2 cellular contexts compared by ENCODE assay signal in the genomic region with DNA sequence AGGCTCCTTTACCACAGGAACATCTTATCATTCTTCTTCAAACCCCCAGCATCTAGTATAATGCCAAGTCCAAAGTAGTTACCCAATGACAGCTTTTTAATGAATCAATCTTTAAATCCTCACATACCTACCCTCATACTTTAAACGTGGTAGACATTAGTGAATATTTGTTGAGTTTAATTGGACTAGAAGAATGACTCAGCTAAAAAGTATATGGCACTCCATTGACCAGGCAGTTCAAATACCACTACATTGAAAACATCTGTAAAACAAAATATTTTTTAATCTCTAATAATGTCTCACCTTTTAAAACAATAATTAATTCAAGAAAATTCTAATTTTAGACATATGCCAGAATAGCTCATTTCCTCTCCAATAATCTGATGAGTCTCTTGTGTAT.
A peak's percentile ranks its signal among the peaks of the same experiment; 100 is the strongest.
TF ChIP-seq lines count a peak whose summit lies in the region.

No MANE protein-coding gene starts in this region.

TF ChIP-seq in IMR-90, 13 proteins besides CTCF, POLR2A, EP300 and RAD21 (continued from another document):
- no peak for TF ChIP-seq MXI1 (IDR thresholded peaks at IDR 0.05; ENCODE audit: borderline replicate concordance, low read depth, low read length)
- TF ChIP-seq MAFK (IDR thresholded peaks at IDR 0.05; ENCODE audit: low read depth, low read length) = peak; percentile 44

TF ChIP-seq in K562, 482 proteins besides CTCF, POLR2A, EP300 and RAD21 (continued from another document):
- TF ChIP-seq NFYB (IDR thresholded peaks at IDR 0.05; ENCODE audit: extremely low read depth, insufficient read length) (no peak), MLX (CRISPR knock-in tag; conservative IDR thresholded peaks at IDR 0.05) (no peak), ZNF23 (CRISPR knock-in tag; IDR thresholded peaks at IDR 0.05) (no peak), ZNF785 (CRISPR knock-in tag; IDR thresholded peaks at IDR 0.05) (no peak), GABPA (tag; conservative IDR thresholded peaks at IDR 0.05; ENCODE audit: low read depth) (no peak), NONO (IDR thresholded peaks at IDR 0.05; ENCODE audit: low read depth in 2 of 2, low read length in 1 of 2) (no peak), ZBED1 (IDR thresholded peaks at IDR 0.05) (no peak), NFE2 (IDR thresholded peaks at IDR 0.05; ENCODE audit: low read depth) (peak; percentile 77), MAFG (tag; conservative IDR thresholded peaks at IDR 0.05) (peak; percentile 84), HLTF (IDR thresholded peaks at IDR 0.05) (no peak), MAFF (IDR thresholded peaks at IDR 0.05; ENCODE audit: low read length) (peak; percentile 78), NR0B1 (IDR thresholded peaks at IDR 0.05; ENCODE audit: partially characterized antibody) (no peak), GABPB2 (CRISPR knock-in tag; conservative IDR thresholded peaks at IDR 0.05) (no peak), CBX3 (IDR thresholded peaks at IDR 0.05; ENCODE audit: borderline replicate concordance in 1 of 2, low read length in 2 of 2) (no peak), ZNF695 (CRISPR knock-in tag; IDR thresholded peaks at IDR 0.05) (no peak), C11orf30 (IDR thresholded peaks at IDR 0.05; ENCODE audit: low read depth) (peak; percentile 58), SAP30 (IDR thresholded peaks at IDR 0.05; ENCODE audit: borderline replicate concordance, insufficient read depth, low read depth, low read length, poor library complexity, severe bottlenecking) (no peak), MAFK (IDR thresholded peaks at IDR 0.05; ENCODE audit: low read length) (peak; percentile 68; the same call in 1 of the 2 replicates), ZNF316 (IDR thresholded peaks at IDR 0.05) (peak; percentile 72), SMARCC2 (IDR thresholded peaks at IDR 0.05; ENCODE audit: low read depth) (no peak), ZNF431 (CRISPR knock-in tag; IDR thresholded peaks at IDR 0.05) (no peak), RBM15 (IDR thresholded peaks at IDR 0.05; ENCODE audit: insufficient read depth, low read length) (no peak)
- TF ChIP-seq, protein P1, sequence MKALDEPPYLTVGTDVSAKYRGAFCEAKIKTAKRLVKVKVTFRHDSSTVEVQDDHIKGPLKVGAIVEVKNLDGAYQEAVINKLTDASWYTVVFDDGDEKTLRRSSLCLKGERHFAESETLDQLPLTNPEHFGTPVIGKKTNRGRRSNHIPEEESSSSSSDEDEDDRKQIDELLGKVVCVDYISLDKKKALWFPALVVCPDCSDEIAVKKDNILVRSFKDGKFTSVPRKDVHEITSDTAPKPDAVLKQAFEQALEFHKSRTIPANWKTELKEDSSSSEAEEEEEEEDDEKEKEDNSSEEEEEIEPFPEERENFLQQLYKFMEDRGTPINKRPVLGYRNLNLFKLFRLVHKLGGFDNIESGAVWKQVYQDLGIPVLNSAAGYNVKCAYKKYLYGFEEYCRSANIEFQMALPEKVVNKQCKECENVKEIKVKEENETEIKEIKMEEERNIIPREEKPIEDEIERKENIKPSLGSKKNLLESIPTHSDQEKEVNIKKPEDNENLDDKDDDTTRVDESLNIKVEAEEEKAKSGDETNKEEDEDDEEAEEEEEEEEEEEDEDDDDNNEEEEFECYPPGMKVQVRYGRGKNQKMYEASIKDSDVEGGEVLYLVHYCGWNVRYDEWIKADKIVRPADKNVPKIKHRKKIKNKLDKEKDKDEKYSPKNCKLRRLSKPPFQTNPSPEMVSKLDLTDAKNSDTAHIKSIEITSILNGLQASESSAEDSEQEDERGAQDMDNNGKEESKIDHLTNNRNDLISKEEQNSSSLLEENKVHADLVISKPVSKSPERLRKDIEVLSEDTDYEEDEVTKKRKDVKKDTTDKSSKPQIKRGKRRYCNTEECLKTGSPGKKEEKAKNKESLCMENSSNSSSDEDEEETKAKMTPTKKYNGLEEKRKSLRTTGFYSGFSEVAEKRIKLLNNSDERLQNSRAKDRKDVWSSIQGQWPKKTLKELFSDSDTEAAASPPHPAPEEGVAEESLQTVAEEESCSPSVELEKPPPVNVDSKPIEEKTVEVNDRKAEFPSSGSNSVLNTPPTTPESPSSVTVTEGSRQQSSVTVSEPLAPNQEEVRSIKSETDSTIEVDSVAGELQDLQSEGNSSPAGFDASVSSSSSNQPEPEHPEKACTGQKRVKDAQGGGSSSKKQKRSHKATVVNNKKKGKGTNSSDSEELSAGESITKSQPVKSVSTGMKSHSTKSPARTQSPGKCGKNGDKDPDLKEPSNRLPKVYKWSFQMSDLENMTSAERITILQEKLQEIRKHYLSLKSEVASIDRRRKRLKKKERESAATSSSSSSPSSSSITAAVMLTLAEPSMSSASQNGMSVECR (CRISPR knock-in tag; IDR thresholded peaks at IDR 0.05) = no peak
